In genomic region chr19:10876459-10877240, GRCh38 we compare ENCODE assay signal across 9 cellular contexts. TPM values are rescaled to one million over a fixed set of nuclear protein-coding genes. Genes with fewer than 3 reads are reported as not detected.
DNase-seq lines count a peak whose midpoint lies in the region; ATAC-seq, FAIRE-seq and TF ChIP-seq lines count a peak whose summit lies in the region.
"Had no signal": no experiment of that assay in that cellular context is flagged by ENCODE, and none has a peak within 500 bp of the region (broad histone marks: within the 10 kb centered on the region; RNA-seq: fewer than 3 reads in every experiment).

No MANE protein-coding gene starts in this region.

- H3K9me3 Mint-ChIP-seq in brain, result no peaks in the 10 kb centered on the region
- peaks cover 0 to 4% of the 10 kb centered on the region in 2 donors for H3K9me3 Mint-ChIP-seq in stimulated activated naive B cell treated with anti-CD40 and anti-IgM and Interleukin-4, amounts not matched to agents 10 μg/mL and 1 μg/mL and 100 μg/mL, for 72 hours
- no peaks in the 10 kb centered on the region for H3K9me3 Mint-ChIP-seq in Calu3 (ENCODE audit: low read depth, unreplicated experiment)

- H3K27me3 Mint-ChIP-seq in brain (no peaks in the 10 kb centered on the region), Calu3 (ENCODE audit: unreplicated experiment) (no peaks in the 10 kb centered on the region)
- no peaks in the 10 kb centered on the region for H3K27me3 Mint-ChIP-seq in stimulated activated naive B cell treated with anti-CD40 and anti-IgM and Interleukin-4, amounts not matched to agents 10 μg/mL and 1 μg/mL and 100 μg/mL, for 72 hours

- no peaks in the 10 kb centered on the region for H3K27me3 ChIP-seq in H7 (ENCODE audit: control insufficient read depth, insufficient read depth, low read length)

- TF ChIP-seq CTCF in brain (conservative IDR thresholded peaks at IDR 0.05), result no peak
- TF ChIP-seq CTCF in Calu3 (IDR thresholded peaks at IDR 0.05; ENCODE audit: unreplicated experiment), result no peak

- peaks cover 1% of the 10 kb centered on the region; the same call in 1 of the 2 replicates for H3K36me3 ChIP-seq in H7 (replicated peaks; ENCODE audit: control insufficient read depth, insufficient read depth, low read length)

- BruUV-seq in Calu3 (replicated peaks; lab: Mats Ljungman, UMichigan), result no TSS peak

- ATAC-seq in HG02973 (IDR thresholded peaks at IDR 0.05; ENCODE audit: unreplicated experiment) (peak; percentile 54), esophagus mucosa (no peak)
- ATAC-seq in stimulated activated naive B cell treated with anti-CD40 and anti-IgM and Interleukin-4, amounts not matched to agents 10 μg/mL and 1 μg/mL and 100 μg/mL, for 72 hours (replicated peaks), result peak; percentile 88 to 89

- FAIRE-seq in GM19239 (lab: Jason Lieb, UNC), result peak; percentile 84
- FAIRE-seq: endothelial cell of umbilical vein had no signal

- H3K4me1 Mint-ChIP-seq in brain (peaks cover 77% of the 10 kb centered on the region), Calu3 (ENCODE audit: low read depth, unreplicated experiment) (peaks cover 11% of the 10 kb centered on the region)
- peaks cover 41 to 70% of the 10 kb centered on the region in 2 donors for H3K4me1 Mint-ChIP-seq in stimulated activated naive B cell treated with anti-CD40 and anti-IgM and Interleukin-4, amounts not matched to agents 10 μg/mL and 1 μg/mL and 100 μg/mL, for 72 hours

- DNase-seq in GM19239 (ENCODE audit: insufficient read length, low spot score) (peak; percentile 54), Calu3 (no peak), HK-2 (ENCODE audit: unreplicated experiment) (no peak), H7 (no peak)
- DNase-seq in stimulated activated naive B cell treated with anti-CD40 and anti-IgM and Interleukin-4, amounts not matched to agents 10 μg/mL and 1 μg/mL and 100 μg/mL, for 72 hours, result peak; percentile 76

- intact Hi-C loops in Calu3 (cut with micrococcal nuclease; ENCODE audit: unreplicated experiment), result no loop called here

- H3K36me3 Mint-ChIP-seq in brain (peaks cover 18% of the 10 kb centered on the region), Calu3 (ENCODE audit: insufficient read depth, unreplicated experiment) (peaks cover 24% of the 10 kb centered on the region)
- H3K36me3 Mint-ChIP-seq in stimulated activated naive B cell treated with anti-CD40 and anti-IgM and Interleukin-4, amounts not matched to agents 10 μg/mL and 1 μg/mL and 100 μg/mL, for 72 hours, result peaks cover 14 to 31% of the 10 kb centered on the region in 2 donors

- peak overlapping the region; percentile 35 to 92 (median 88) for H3K27ac Mint-ChIP-seq in brain
- H3K27ac Mint-ChIP-seq in stimulated activated naive B cell treated with anti-CD40 and anti-IgM and Interleukin-4, amounts not matched to agents 10 μg/mL and 1 μg/mL and 100 μg/mL, for 72 hours, result peak overlapping the region; percentile 89
- no peak overlapping the region for H3K27ac Mint-ChIP-seq in Calu3 (ENCODE audit: unreplicated experiment)

- CTCF ChIA-PET in Calu3 (lab: Charles Lee), result no interaction called here

- no peak overlapping the region for H3K4me3 ChIP-seq in H7 (ENCODE audit: insufficient read depth, low read depth, low read length)

- peak overlapping the region in 1 of 5 experiments; percentile 53 for H3K4me3 Mint-ChIP-seq in brain
- peak overlapping the region; percentile 59 to 71 for H3K4me3 Mint-ChIP-seq in stimulated activated naive B cell treated with anti-CD40 and anti-IgM and Interleukin-4, amounts not matched to agents 10 μg/mL and 1 μg/mL and 100 μg/mL, for 72 hours
- no peak overlapping the region for H3K4me3 Mint-ChIP-seq in Calu3 (ENCODE audit: low read depth, unreplicated experiment)

RNA-seq across cellular contexts. Expression of gene CARM1, which starts 5.3 kb away (rescaled TPM):
- polyA plus RNA-seq in brain (ENCODE audit: insufficient read depth, low read depth, low replicate concordance), result 40.8 TPM
- total RNA-seq in Calu3 (2022) (29.1 and 32.8 TPM in 2 replicates), esophagus mucosa (40.3 TPM)
- total RNA-seq in H7 (2014; rRNA removed; shearing (Covaris generic)), result 117 and 151 TPM in 2 replicates

RNA-seq across cellular contexts. Expression of gene C19orf38, which starts 28.4 kb away (rescaled TPM):
- 1.9 TPM for polyA plus RNA-seq in brain (ENCODE audit: insufficient read depth, low read depth, low replicate concordance)
- 0.51 TPM in 1 of 2 replicates, not detected in the other for total RNA-seq in Calu3 (2022)
- not detected for total RNA-seq in esophagus mucosa
- 0.59 and 5.0 TPM in 2 replicates for total RNA-seq in H7 (2014; rRNA removed; shearing (Covaris generic))
- total RNA-seq: endothelial cell of umbilical vein had no signal
- polyA plus RNA-seq: endothelial cell of umbilical vein had no signal

RNA-seq across cellular contexts. Expression of gene TMED1, which starts 40.6 kb away (rescaled TPM):
- 29.0 TPM for polyA plus RNA-seq in brain (ENCODE audit: insufficient read depth, low read depth, low replicate concordance)
- total RNA-seq in Calu3 (2022) (20.7 and 22.6 TPM in 2 replicates), esophagus mucosa (16.4 TPM)
- total RNA-seq in H7 (2014; rRNA removed; shearing (Covaris generic)), result 49.5 and 50.3 TPM in 2 replicates

RNA-seq across cellular contexts. Expression of gene YIPF2, which starts 51.8 kb away (rescaled TPM):
- polyA plus RNA-seq in brain (ENCODE audit: insufficient read depth, low read depth, low replicate concordance), result 55.1 TPM
- total RNA-seq in Calu3 (2022) (37.8 and 46.0 TPM in 2 replicates), esophagus mucosa (43.1 TPM)
- 81.1 and 90.3 TPM in 2 replicates for total RNA-seq in H7 (2014; rRNA removed; shearing (Covaris generic))

RNA-seq across cellular contexts. Expression of gene TIMM29, which starts 52.0 kb away (rescaled TPM):
- polyA plus RNA-seq in brain (ENCODE audit: insufficient read depth, low read depth, low replicate concordance), result 18.0 TPM
- total RNA-seq in Calu3 (2022) (15.3 and 17.8 TPM in 2 replicates), esophagus mucosa (14.3 TPM)
- total RNA-seq in H7 (2014; rRNA removed; shearing (Covaris generic)), result 58.2 and 68.3 TPM in 2 replicates

Comparison
In these comparisons a context has a peak if more than half of its experiments do, and no peak if none do; other contexts are left out.
1. DNase-seq: peak in GM19239 (single experiment) and stimulated activated naive B cell treated with anti-CD40 and anti-IgM and Interleukin-4, amounts not matched to agents 10 μg/mL and 1 μg/mL and 100 μg/mL, for 72 hours (single experiment); none in Calu3 (single experiment), HK-2 (single experiment) and H7 (single experiment).